In the genomic region with DNA sequence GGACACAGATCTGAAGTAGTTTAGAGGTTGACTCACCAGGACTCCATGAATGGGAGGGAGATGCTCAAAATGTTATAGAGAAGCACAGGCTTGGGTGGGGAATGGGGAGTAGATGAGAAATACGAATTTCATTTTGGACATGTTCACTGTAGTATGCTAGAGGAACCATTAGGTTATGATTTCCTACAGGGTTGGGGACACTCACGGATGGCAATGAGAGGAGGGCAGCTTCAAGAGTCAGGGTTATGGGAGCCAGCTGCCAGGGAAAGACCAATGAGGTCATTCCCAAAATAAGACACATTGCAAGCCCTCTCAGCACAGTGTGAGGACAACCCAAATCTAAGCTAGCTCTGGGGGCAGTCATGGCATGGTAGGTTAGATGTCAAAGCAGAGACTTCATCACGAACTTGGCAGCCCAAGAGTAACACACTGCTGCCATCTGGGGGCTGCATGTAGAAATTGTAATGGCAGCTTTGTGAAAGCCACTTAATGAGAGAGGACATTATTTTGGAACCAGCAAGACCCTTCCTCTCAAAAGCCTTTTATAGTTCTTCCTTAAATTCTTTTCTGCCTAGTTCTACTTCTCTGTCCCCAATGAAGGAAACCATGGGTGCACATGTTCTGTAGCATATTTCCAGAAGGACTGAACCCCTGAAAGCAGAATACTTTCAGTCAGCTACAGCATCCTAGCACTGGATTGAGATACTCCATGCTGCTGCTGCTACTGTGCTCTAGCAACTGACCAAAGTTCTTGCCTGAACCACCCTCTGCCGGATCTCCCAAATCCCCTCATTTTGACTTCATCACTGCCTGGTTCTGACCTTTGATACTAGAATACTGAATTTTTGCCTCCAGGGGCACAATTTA, we compare ENCODE assay signal across 8 cellular contexts. TPM values are rescaled to one million over a fixed set of nuclear protein-coding genes. Genes with fewer than 3 reads are reported as not detected.
DNase-seq lines count a peak whose midpoint lies in the region; ATAC-seq, FAIRE-seq and TF ChIP-seq lines count a peak whose summit lies in the region.

No MANE protein-coding gene starts in this region.

- H3K27ac ChIP-seq in esophagus muscularis mucosa (replicated peaks in 1 of 4), result no peak overlapping the region

- H3K27ac Mint-ChIP-seq in activated B cell treated with CpG ODN at 0.5 μM for 24 hours (no peak overlapping the region), nephron progenitor cell (no peak overlapping the region)

- H3K36me3 Mint-ChIP-seq in activated B cell treated with CpG ODN at 0.5 μM for 24 hours (ENCODE audit: low read depth), result no peaks in the 10 kb centered on the region
- H3K36me3 Mint-ChIP-seq in nephron progenitor cell (ENCODE audit: low read depth), result peaks cover 7% of the 10 kb centered on the region

- H3K27me3 ChIP-seq in BE2C (no peaks in the 10 kb centered on the region), esophagus muscularis mucosa (no peaks in the 10 kb centered on the region)

- H3K4me1 ChIP-seq in BE2C (no peaks in the 10 kb centered on the region), esophagus muscularis mucosa (peaks cover 0 to 5% (median 5%) of the 10 kb centered on the region in 4 donors)

- H3K36me3 ChIP-seq in BE2C (no peaks in the 10 kb centered on the region), esophagus muscularis mucosa (no peaks in the 10 kb centered on the region)

- H3K27me3 Mint-ChIP-seq in activated B cell treated with CpG ODN at 0.5 μM for 24 hours (peaks cover 2% of the 10 kb centered on the region), nephron progenitor cell (ENCODE audit: low read depth, poor library complexity) (no peaks in the 10 kb centered on the region)

- CTCF ChIA-PET in activated B cell treated with CpG ODN at 0.5 μM for 24 hours (lab: Charles Lee), result interaction anchor here (0.7 to 2.5 kb wide), 17 partner anchors 16 to 351 kb away, joined by 3 to 36 read pairs (median 4); a partner anchor contains a TSS

- FAIRE-seq in GM19239 (lab: Jason Lieb, UNC), result peak; percentile 74

- TF ChIP-seq CTCF in BE2C (IDR thresholded peaks at IDR 0.05; ENCODE audit: low read depth, low read length) (peak; percentile 71), activated B cell treated with CpG ODN at 0.5 μM for 24 hours (IDR thresholded peaks at IDR 0.05) (no peak), esophagus muscularis mucosa (IDR thresholded peaks at IDR 0.05) (peak; percentile 62 to 72 (median 71)), nephron progenitor cell (IDR thresholded peaks at IDR 0.05) (peak; percentile 63)

- no peak overlapping the region for H3K4me3 Mint-ChIP-seq in activated B cell treated with CpG ODN at 0.5 μM for 24 hours
- H3K4me3 Mint-ChIP-seq in nephron progenitor cell, result no peak overlapping the region

- H3K9me3 ChIP-seq in BE2C (no peaks in the 10 kb centered on the region), esophagus muscularis mucosa (peaks cover 0 to 4% (median 0%) of the 10 kb centered on the region in 4 donors)

- peak; percentile 79 for ATAC-seq in activated B cell treated with CpG ODN at 0.5 μM for 24 hours (ENCODE audit: low read depth)
- no peak for ATAC-seq in GM21528 (IDR thresholded peaks at IDR 0.05; ENCODE audit: low FRiP score, unreplicated experiment)
- ATAC-seq in GM18873 (IDR thresholded peaks at IDR 0.05; ENCODE audit: low FRiP score, unreplicated experiment), result no peak

- intact Hi-C loops in activated B cell treated with CpG ODN at 0.5 μM for 24 hours (cut with micrococcal nuclease), result loop anchor here (1.0 to 5.0 kb wide), 5 partner anchors 45 to 350 kb away; no protein-coding TSS in a partner anchor
- intact Hi-C loops in esophagus muscularis mucosa (cut with DNase I), result loop anchor here (5.0 kb wide), 2 partner anchors 50 to 165 kb away; no protein-coding TSS in a partner anchor

- H3K4me1 Mint-ChIP-seq in activated B cell treated with CpG ODN at 0.5 μM for 24 hours, result no peaks in the 10 kb centered on the region
- H3K4me1 Mint-ChIP-seq in nephron progenitor cell, result no peaks in the 10 kb centered on the region

- no peaks in the 10 kb centered on the region for H3K9me3 Mint-ChIP-seq in activated B cell treated with CpG ODN at 0.5 μM for 24 hours
- H3K9me3 Mint-ChIP-seq in nephron progenitor cell, result peaks cover 71% of the 10 kb centered on the region

- WGBS in esophagus muscularis mucosa, result 40% methylated on average over 4 of the region's 4 CpGs

- POLR2A ChIA-PET in activated B cell treated with CpG ODN at 0.5 μM for 24 hours (lab: Charles Lee), result interaction anchor here (0.6 kb wide), 1 partner anchor 202 kb away, joined by 5 read pairs; no protein-coding TSS in a partner anchor

- no peak for TF ChIP-seq EP300 in esophagus muscularis mucosa (IDR thresholded peaks at IDR 0.05)

- peak; percentile 29 for DNase-seq in BE2C
- no peak for DNase-seq in GM19239 (ENCODE audit: insufficient read length, low spot score)
- peak; percentile 32 for DNase-seq in NCI-H2107 treated with DMSO at 0.1 percent for 48 hours (lab: John Stamatoyannopoulos, UW; ENCODE audit: unreplicated experiment)
- peak; percentile 30 for DNase-seq in activated B cell treated with CpG ODN at 0.5 μM for 24 hours
- DNase-seq in esophagus muscularis mucosa (ENCODE audit: extremely low spot score), result no peak
- DNase-seq in nephron progenitor cell, result peak; percentile 42

- no peak for TF ChIP-seq POLR2A in esophagus muscularis mucosa (IDR thresholded peaks at IDR 0.05; ENCODE audit: low read depth)

- no peak overlapping the region for H3K4me3 ChIP-seq in BE2C (ENCODE audit: low read depth, low read length)
- H3K4me3 ChIP-seq in esophagus muscularis mucosa, result no peak overlapping the region

RNA-seq across cellular contexts. Expression of a gene that starts 16.2 kb away (rescaled TPM):
- not detected for polyA plus RNA-seq in BE2C (2012; ENCODE audit: insufficient read depth, insufficient read length, low read depth)
- total RNA-seq in activated B cell treated with CpG ODN at 0.5 μM for 24 hours, result not detected in 2 replicates
- 1 to 10 TPM in 1 of 4 donors, under 1 TPM in 2, not detected in 1; 0.11 to 1.2 (median 0.45) TPM for total RNA-seq in esophagus muscularis mucosa

Comparison
In these comparisons a context has a peak if more than half of its experiments do, and no peak if none do; other contexts are left out.
1. DNase-seq: peak in BE2C (single experiment), NCI-H2107 treated with DMSO at 0.1 percent for 48 hours (single experiment), activated B cell treated with CpG ODN at 0.5 μM for 24 hours (single experiment) and nephron progenitor cell (single experiment); none in GM19239 (single experiment) and esophagus muscularis mucosa (single experiment).